1 cellular context compared by ENCODE assay signal in genomic region chr11:116791813-116792143, GRCh38.
TF ChIP-seq lines count a peak whose summit lies in the region.

TSS of gene APOA5 (minus strand) at chr11:116791879. CDS start at chr11:116791860, 19 bp downstream.

TF ChIP-seq in A549, 52 proteins besides CTCF, POLR2A, EP300 and RAD21 (continued from another document):
- TF ChIP-seq ATOH8 (CRISPR knock-in tag; IDR thresholded peaks at IDR 0.05; ENCODE audit: low read depth) (no peak), CHD2 (IDR thresholded peaks at IDR 0.05; ENCODE audit: low read length, partially characterized antibody) (no peak), GATA3 (IDR thresholded peaks at IDR 0.05; ENCODE audit: borderline replicate concordance) (no peak), TFCP2L1 (CRISPR knock-in tag; IDR thresholded peaks at IDR 0.05) (no peak), EHMT2 (IDR thresholded peaks at IDR 0.05; ENCODE audit: low read depth) (no peak), USF2 (IDR thresholded peaks at IDR 0.05) (no peak), HES2 (IDR thresholded peaks at IDR 0.05) (no peak), CBX2 (IDR thresholded peaks at IDR 0.05; ENCODE audit: borderline replicate concordance, low read depth) (no peak)
TF ChIP-seq in A549: peak in this region for 0.
